8 cellular contexts compared by ENCODE assay signal in the genomic region with DNA sequence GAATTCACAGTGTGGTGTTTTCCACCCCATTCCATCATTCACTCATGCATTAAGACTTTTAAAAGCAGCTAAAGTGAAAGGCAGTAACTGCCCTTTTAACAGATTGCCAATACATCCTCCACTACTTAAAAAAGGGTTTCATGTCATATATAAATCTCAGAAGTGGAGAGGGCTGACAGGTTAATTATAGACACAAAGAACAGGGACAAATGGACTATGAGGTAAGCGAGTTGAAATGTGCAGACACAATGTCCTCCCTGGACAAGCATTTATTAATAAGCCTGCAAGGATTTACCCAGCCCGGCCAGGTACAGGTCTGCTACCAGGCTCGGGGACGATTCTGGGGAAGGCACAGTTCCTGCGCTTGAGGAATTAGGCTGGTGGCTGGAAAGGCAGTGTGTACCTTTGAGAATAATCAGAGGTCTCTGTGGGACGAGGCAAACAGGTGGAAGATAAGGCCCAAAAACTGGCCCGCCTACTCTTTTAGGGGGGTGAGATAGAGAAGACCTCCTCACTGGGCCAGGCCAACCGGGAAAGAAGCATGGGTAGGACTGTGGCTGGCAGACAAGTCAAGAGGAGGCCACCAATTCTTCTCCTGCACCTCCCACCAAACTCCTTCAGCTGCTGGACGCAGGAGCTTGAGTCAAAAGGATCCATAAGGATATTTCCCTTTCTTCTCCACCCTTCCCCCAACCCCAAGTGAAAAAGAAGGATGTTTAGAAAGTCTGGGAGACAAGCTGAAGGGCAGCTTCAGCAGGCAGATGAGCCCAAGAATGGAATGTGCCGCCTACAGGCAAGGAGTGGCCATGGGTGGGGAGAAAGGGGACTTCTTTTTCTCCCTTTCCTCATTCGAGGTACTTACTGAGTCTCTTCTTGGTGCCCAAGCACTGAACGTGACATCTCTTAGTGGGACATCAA. TPM values are rescaled to one million over a fixed set of nuclear protein-coding genes. Genes with fewer than 3 reads are reported as not detected.
DNase-seq lines count a peak whose midpoint lies in the region; ATAC-seq and TF ChIP-seq lines count a peak whose summit lies in the region.

No MANE protein-coding gene starts in this region.

- intact Hi-C loops in psoas muscle (cut with DNase I), result loop anchor here (5.0 kb wide), 2 partner anchors 42 to 63 kb away; no protein-coding TSS in a partner anchor

- no peaks in the 10 kb centered on the region for H3K36me3 ChIP-seq in psoas muscle (ENCODE audit: insufficient read depth in 1 of 2, low read depth in 1 of 2)

- DNase-seq in AG09309 (ENCODE audit: low read depth) (no peak), HCEC 1CT (peak; percentile 66), SKM-1 treated with dmso at 0.1 percent for 144 hours (lab: John Stamatoyannopoulos, UW; ENCODE audit: unreplicated experiment) (peak; percentile 31), glomerular visceral epithelial cell (ENCODE audit: extremely low spot score) (peak; percentile 66), psoas muscle (peak in 1 of 2 donors; percentile 57)
- DNase-seq in activated CD8-positive, alpha-beta memory T cell treated with anti-CD3 and anti-CD28 coated beads for 24 hours, result no peak

- peak overlapping the region; percentile 82 for H3K4me3 ChIP-seq in AG09309 (ENCODE audit: control insufficient read depth, low read depth, low read length)
- peak overlapping the region; percentile 95 for H3K4me3 ChIP-seq in psoas muscle

- peaks cover 0 to 9% (median 0%) of the 10 kb centered on the region in 3 donors for H3K27me3 ChIP-seq in psoas muscle (ENCODE audit: insufficient read depth in 3 of 3, low read length in 2 of 3)

- TF ChIP-seq CTCF in AG09309 (IDR thresholded peaks at IDR 0.05; ENCODE audit: control insufficient read depth, insufficient read depth, low read depth, low read length, missing control alignments), result no peak
- no peak for TF ChIP-seq CTCF in psoas muscle (IDR thresholded peaks at IDR 0.05)

- peaks cover 29% of the 10 kb centered on the region for H3K4me1 ChIP-seq in psoas muscle

- H3K27ac ChIP-seq in psoas muscle, result peak overlapping the region; percentile 85

- WGBS in psoas muscle, 3 donors, result 30 to 44% (median 36%) methylated on average over 12 of the region's 12 CpGs

- no peaks in the 10 kb centered on the region for H3K9me3 ChIP-seq in psoas muscle

- peak; percentile 65 to 75 (median 72) for ATAC-seq in psoas muscle
- ATAC-seq in HG03045 (IDR thresholded peaks at IDR 0.05; ENCODE audit: unreplicated experiment), result no peak
- ATAC-seq in HG03139 (IDR thresholded peaks at IDR 0.05; ENCODE audit: unreplicated experiment), result no peak

RNA-seq across cellular contexts. Expression of a gene that starts 1.5 kb away (rescaled TPM):
- 100 to 1,000 TPM; 267 to 504 (median 329) TPM for total RNA-seq in psoas muscle
- polyA plus RNA-seq in psoas muscle, result 100 to 1,000 TPM in 2 of 3 donors, 10 to 100 TPM in 1; 97.3 to 493 (median 311) TPM

Comparison
In these comparisons a context has a peak if more than half of its experiments do, and no peak if none do; other contexts are left out.
1. DNase-seq: peak in HCEC 1CT (single experiment), SKM-1 treated with dmso at 0.1 percent for 144 hours (single experiment) and glomerular visceral epithelial cell (single experiment); none in AG09309 (single experiment) and activated CD8-positive, alpha-beta memory T cell treated with anti-CD3 and anti-CD28 coated beads for 24 hours (single experiment).
2. ATAC-seq: peak in psoas muscle (4 of 4); none in HG03045 (single experiment) and HG03139 (single experiment).